26 cellular contexts compared by ENCODE assay signal in genomic region chr6:8905647-8906231, GRCh38.
DNase-seq lines count a peak whose midpoint lies in the region; ATAC-seq and TF ChIP-seq lines count a peak whose summit lies in the region.
"Had no signal": no experiment of that assay in that cellular context is flagged by ENCODE, and none has a peak within 500 bp of the region (broad histone marks: within the 10 kb centered on the region; RNA-seq: fewer than 3 reads in every experiment).

No MANE protein-coding gene starts in this region.

- no peaks in the 10 kb centered on the region for H3K9me3 Mint-ChIP-seq in Calu3 (ENCODE audit: low read depth, unreplicated experiment)
- H3K9me3 Mint-ChIP-seq: activated T-helper 17 cell treated with anti-CD3 and anti-CD28 coated beads, Interleukin-2, amount 50 U/mL, for 72 hours had no signal

- DNase-seq in Calu3 (peak; percentile 2), NOMO-1 (lab: John Stamatoyannopoulos, UW; ENCODE audit: unreplicated experiment in 2 of 2) (peak; percentile 19 to 47), epithelial cell of proximal tubule (ENCODE audit: low read depth) (peak; percentile 3), lung (ENCODE audit: low spot score) (peak; percentile 32), NCI-H1436 treated with DMSO at 0.1 percent for 48 hours (lab: John Stamatoyannopoulos, UW) (no peak), H4 (ENCODE audit: low spot score) (no peak), OCI-M1 (lab: John Stamatoyannopoulos, UW) (no peak)
- DNase-seq: activated CD4-positive, alpha-beta T cell treated with anti-CD3 and anti-CD28 coated beads for 1 hour; activated CD8-positive, alpha-beta T cell treated with anti-CD3 and anti-CD28 coated beads for 36 hours; activated naive CD4-positive, alpha-beta T cell treated with anti-CD3 and anti-CD28 coated beads, Interleukin-2, amount 50 U/mL, for 16 hours; AML-193; amniotic stem cell; CD4-positive, alpha-beta T cell; NCI-H146; NCI-H2171 treated with DMSO at 0.1 percent for 48 hours; NCI-H526; nucleus accumbens; SK-N-SH; stimulated activated naive CD8-positive, alpha-beta T cell treated with anti-CD3 and anti-CD28 coated beads, Interleukin-15, Interleukin-2, amounts not matched to agents 100 U/mL and 50 U/mL, for 24 hours; T-helper 17 cell; testis had no signal

- H3K27me3 ChIP-seq in lung (ENCODE audit: control insufficient read depth, insufficient read depth): no peaks in the 10 kb centered on the region
- H3K27me3 ChIP-seq: testis had no signal

- CTCF ChIA-PET in Calu3 (lab: Charles Lee): interaction anchor here (0.5 kb wide), 1 partner anchor 16 kb away, joined by 3 read pairs; no protein-coding TSS in a partner anchor

- H3K36me3 Mint-ChIP-seq in Calu3 (ENCODE audit: insufficient read depth, unreplicated experiment): no peaks in the 10 kb centered on the region
- H3K36me3 Mint-ChIP-seq: IgD-negative memory B cell had no signal

- H3K27me3 Mint-ChIP-seq in Calu3 (ENCODE audit: unreplicated experiment): no peaks in the 10 kb centered on the region
- H3K27me3 Mint-ChIP-seq: activated T-helper 17 cell treated with anti-CD3 and anti-CD28 coated beads, Interleukin-2, amount 50 U/mL, for 72 hours; T-helper 17 cell had no signal

- peak; percentile 47 for ATAC-seq in lung (ENCODE audit: insufficient read depth, low FRiP score)
- ATAC-seq in GM19035 (IDR thresholded peaks at IDR 0.05; ENCODE audit: unreplicated experiment): no peak
- ATAC-seq: activated CD8-positive, alpha-beta T cell treated with anti-CD3 and anti-CD28 coated beads for 36 hours; activated T-helper 17 cell treated with anti-CD3 and anti-CD28 coated beads, Interleukin-2, amount 50 U/mL, for 72 hours; stimulated activated naive CD8-positive, alpha-beta T cell treated with anti-CD3 and anti-CD28 coated beads, Interleukin-15, Interleukin-2, amounts not matched to agents 100 U/mL and 50 U/mL, for 24 hours; T-helper 17 cell had no signal

- H3K27ac Mint-ChIP-seq in Calu3 (ENCODE audit: unreplicated experiment): no peak overlapping the region
- H3K27ac Mint-ChIP-seq: activated CD8-positive, alpha-beta T cell treated with anti-CD3 and anti-CD28 coated beads for 36 hours; activated T-helper 17 cell treated with anti-CD3 and anti-CD28 coated beads, Interleukin-2, amount 50 U/mL, for 72 hours; CD4-positive, alpha-beta T cell; T-helper 17 cell had no signal

- BruUV-seq in Calu3 (replicated peaks; lab: Mats Ljungman, UMichigan): no TSS peak

- TF ChIP-seq CTCF in Calu3 (IDR thresholded peaks at IDR 0.05; ENCODE audit: unreplicated experiment) (no peak), epithelial cell of proximal tubule (conservative IDR thresholded peaks at IDR 0.05; ENCODE audit: low read depth, low read length) (no peak), lung (IDR thresholded peaks at IDR 0.05; ENCODE audit: control extremely low read depth, extremely low read depth) (no peak)

- H3K4me3 Mint-ChIP-seq in Calu3 (ENCODE audit: low read depth, unreplicated experiment): no peak overlapping the region
- H3K4me3 Mint-ChIP-seq: activated CD8-positive, alpha-beta T cell treated with anti-CD3 and anti-CD28 coated beads for 36 hours; activated T-helper 17 cell treated with anti-CD3 and anti-CD28 coated beads, Interleukin-2, amount 50 U/mL, for 72 hours; CD4-positive, alpha-beta T cell; IgD-negative memory B cell; T-helper 17 cell had no signal

- no peaks in the 10 kb centered on the region for H3K9me3 ChIP-seq in lung (ENCODE audit: control insufficient read depth in 2 of 2, insufficient read depth in 1 of 2, low read length in 1 of 2)
- H3K9me3 ChIP-seq: SK-N-SH, testis had no signal

- WGBS in lung, 2 donors: 16 to 32% methylated on average over 5 of the region's 5 CpGs

- H3K27ac ChIP-seq in lung (ENCODE audit: low read depth in 1 of 2, low read length in 1 of 2): no peak overlapping the region
- H3K27ac ChIP-seq: epithelial cell of prostate, RWPE1, testis had no signal

- intact Hi-C loops in Calu3 (cut with micrococcal nuclease; ENCODE audit: unreplicated experiment): no loop called here

- peaks cover 7% of the 10 kb centered on the region for H3K4me1 Mint-ChIP-seq in Calu3 (ENCODE audit: low read depth, unreplicated experiment)
- H3K4me1 Mint-ChIP-seq: activated T-helper 17 cell treated with anti-CD3 and anti-CD28 coated beads, Interleukin-2, amount 50 U/mL, for 72 hours; IgD-negative memory B cell; T-helper 17 cell had no signal

- no peaks in the 10 kb centered on the region for H3K36me3 ChIP-seq in lung (ENCODE audit: control insufficient read depth in 2 of 2, insufficient read depth in 2 of 2, low read length in 2 of 2)

- no peak overlapping the region for H3K4me3 ChIP-seq in epithelial cell of proximal tubule (ENCODE audit: low read depth, low read length)
- H3K4me3 ChIP-seq in lung: no peak overlapping the region
- H3K4me3 ChIP-seq: testis had no signal

- H3K4me1 ChIP-seq in lung (ENCODE audit: control insufficient read depth in 2 of 2, insufficient read depth in 2 of 2, low read length in 2 of 2): no peaks in the 10 kb centered on the region
- H3K4me1 ChIP-seq: testis had no signal

Comparison
In these comparisons a context has a peak if more than half of its experiments do, and no peak if none do; other contexts are left out.
1. DNase-seq: peak in Calu3 (single experiment), NOMO-1 (2 of 2), epithelial cell of proximal tubule (single experiment) and lung (single experiment); none in NCI-H1436 treated with DMSO at 0.1 percent for 48 hours (single experiment), H4 (single experiment) and OCI-M1 (single experiment).